ENCODE assay signal across 3 cellular contexts in genomic region chr7:79591275-79591623, GRCh38.
TF ChIP-seq lines count a peak whose summit lies in the region.

No MANE protein-coding gene starts in this region.

TF ChIP-seq in HCT116, 20 proteins besides CTCF, POLR2A, EP300 and RAD21:
- TF ChIP-seq REST (IDR thresholded peaks at IDR 0.05; ENCODE audit: low read depth) (no peak), ATF3 (IDR thresholded peaks at IDR 0.05) (no peak), FOSL1 (IDR thresholded peaks at IDR 0.05; ENCODE audit: low read depth) (no peak), YY1 (IDR thresholded peaks at IDR 0.05; ENCODE audit: extremely low read depth, insufficient replicate concordance, low read depth, low read length) (no peak)

TF ChIP-seq in IMR-90, 13 proteins besides CTCF, POLR2A, EP300 and RAD21:
- peak; percentile 86 for TF ChIP-seq CEBPB (IDR thresholded peaks at IDR 0.05; ENCODE audit: low read depth, low read length)
- no peak for TF ChIP-seq MXI1 (IDR thresholded peaks at IDR 0.05; ENCODE audit: borderline replicate concordance, low read depth, low read length)

TF ChIP-seq in K562, 482 proteins besides CTCF, POLR2A, EP300 and RAD21:
- TF ChIP-seq CEBPG (CRISPR knock-in tag; IDR thresholded peaks at IDR 0.05) (no peak), CEBPG (tag; conservative IDR thresholded peaks at IDR 0.05 in 1 of 2, IDR thresholded peaks at IDR 0.05 in 1 of 2) (peak in 1 of 2 experiments; percentile 63; a peak in 1 of 4 replicates), CEBPB (tag; IDR thresholded peaks at IDR 0.05) (0 out of 2 replicates have a peak, but pooled peaks have one; percentile 30), ETV5 (CRISPR knock-in tag; IDR thresholded peaks at IDR 0.05; ENCODE audit: low read depth) (no peak)
